In genomic region chr13:51643114-51643881, GRCh38 we compare ENCODE assay signal across 9 cellular contexts. TPM values are rescaled to one million over a fixed set of nuclear protein-coding genes. Genes with fewer than 3 reads are reported as not detected.
DNase-seq lines count a peak whose midpoint lies in the region; FAIRE-seq and TF ChIP-seq lines count a peak whose summit lies in the region.
"Had no signal": no experiment of that assay in that cellular context is flagged by ENCODE, and none has a peak within 500 bp of the region (broad histone marks: within the 10 kb centered on the region; RNA-seq: fewer than 3 reads in every experiment).

No MANE protein-coding gene starts in this region.

- H3K36me3 ChIP-seq in kidney epithelial cell (ENCODE audit: control insufficient read depth, insufficient read depth, low read length), result no peaks in the 10 kb centered on the region

- H3K27me3 ChIP-seq in HL-60 (ENCODE audit: insufficient read depth, poor library complexity, severe bottlenecking) (no peaks in the 10 kb centered on the region), kidney epithelial cell (ENCODE audit: control insufficient read depth, insufficient read depth, low read length) (no peaks in the 10 kb centered on the region)
- H3K27me3 ChIP-seq: hepatocyte had no signal

- TF ChIP-seq CTCF in HL-60 (IDR thresholded peaks at IDR 0.05; ENCODE audit: insufficient read depth, low read length) (no peak), kidney epithelial cell (IDR thresholded peaks at IDR 0.05; ENCODE audit: insufficient read depth, low read length, poor library complexity, severe bottlenecking) (no peak), GM10266 (IDR thresholded peaks at IDR 0.05; ENCODE audit: control insufficient read depth, insufficient read depth, low read depth, missing control alignments) (no peak)

- no peak for TF ChIP-seq POLR2A in GM12892 (IDR thresholded peaks at IDR 0.05; ENCODE audit: low read depth, low read length)

- no peak overlapping the region for H3K4me3 ChIP-seq in HL-60 (replicated peaks; ENCODE audit: insufficient read depth, low read length)
- no peak overlapping the region for H3K4me3 ChIP-seq in kidney epithelial cell (ENCODE audit: low read depth, low read length)
- H3K4me3 ChIP-seq: hepatocyte had no signal

- no peak for FAIRE-seq in GM12892 (lab: Jason Lieb, UNC)

- DNase-seq in AG08396 (ENCODE audit: low spot score) (peak; percentile 58), HL-60 (ENCODE audit: low read depth in 1 of 2, low spot score in 1 of 2) (peak in 1 of 2 experiments; percentile 33), amniotic epithelial cell (ENCODE audit: low read depth) (peak; percentile 97), kidney epithelial cell (ENCODE audit: low read depth) (peak; percentile 83), GM12892 (ENCODE audit: insufficient read length) (no peak), GM10266 (ENCODE audit: extremely low spot score) (no peak), NCI-H1092 (lab: John Stamatoyannopoulos, UW) (no peak)
- DNase-seq in activated CD4-positive, CD25-positive, alpha-beta regulatory T cell (lab: John Stamatoyannopoulos, UW), result no peak

- peak overlapping the region; percentile 80 for H3K27ac ChIP-seq in HL-60 (replicated peaks)
- H3K27ac ChIP-seq: hepatocyte had no signal

RNA-seq across cellular contexts. Expression of gene WDFY2, which starts 59.0 kb away (rescaled TPM):
- 5.8 and 11.1 TPM in 2 replicates for total RNA-seq in kidney epithelial cell
- polyA plus RNA-seq in GM12892 (2012; ENCODE audit: missing spikeins), result 5.0 TPM

Comparison
In these comparisons a context has a peak if more than half of its experiments do, and no peak if none do; other contexts are left out.
1. DNase-seq: peak in AG08396 (single experiment), amniotic epithelial cell (single experiment) and kidney epithelial cell (single experiment); none in GM12892 (single experiment), activated CD4-positive, CD25-positive, alpha-beta regulatory T cell (0 of 4), GM10266 (single experiment) and NCI-H1092 (single experiment).